Comparison of ENCODE assay signal across 9 cellular contexts in the genomic region with DNA sequence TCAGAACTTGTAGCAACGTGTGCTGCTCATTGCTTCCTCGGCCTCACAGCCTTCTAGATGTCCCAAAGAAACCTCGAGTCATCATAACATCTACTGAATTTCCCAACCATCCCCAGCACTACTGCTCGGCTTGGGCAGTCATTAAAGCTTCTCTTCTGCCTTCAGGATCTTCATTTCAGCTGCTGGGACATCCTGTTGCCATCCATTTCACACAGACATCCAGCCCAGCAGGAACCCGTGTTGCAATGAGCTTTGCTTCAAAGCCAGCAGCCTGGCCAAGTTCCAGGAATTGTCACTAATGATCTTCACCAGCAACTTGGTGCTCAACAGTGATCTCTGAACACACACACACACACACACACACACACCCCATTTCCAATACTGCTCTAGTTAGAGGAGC. TPM values are rescaled to one million over a fixed set of nuclear protein-coding genes. Genes with fewer than 3 reads are reported as not detected.
A peak's percentile ranks its signal among the peaks of the same experiment; 100 is the strongest.
DNase-seq lines count a peak whose midpoint lies in the region; ATAC-seq and TF ChIP-seq lines count a peak whose summit lies in the region.
"Had no signal": no experiment of that assay in that cellular context is flagged by ENCODE, and none has a peak within 500 bp of the region (broad histone marks: within the 10 kb centered on the region; RNA-seq: fewer than 3 reads in every experiment).

No MANE protein-coding gene starts in this region.

- H3K27me3 ChIP-seq in breast epithelium, result no peaks in the 10 kb centered on the region
- H3K27me3 ChIP-seq in right lobe of liver, result no peaks in the 10 kb centered on the region

- H3K4me1 ChIP-seq in breast epithelium (peaks cover 8% of the 10 kb centered on the region in 2 donors), right lobe of liver (peaks cover 0 to 9% (median 5%) of the 10 kb centered on the region in 4 donors)

- TF ChIP-seq CTCF in breast epithelium (IDR thresholded peaks at IDR 0.05) (no peak), right lobe of liver (IDR thresholded peaks at IDR 0.05) (no peak), type B pancreatic cell (conservative IDR thresholded peaks at IDR 0.05) (no peak)

- H3K4me3 Mint-ChIP-seq in type B pancreatic cell, result peak overlapping the region; percentile 63

- DNase-seq in NCI-H1105 treated with DMSO at 0.1 percent for 48 hours (lab: John Stamatoyannopoulos, UW) (peak; percentile 25), NCI-H1105 (lab: John Stamatoyannopoulos, UW) (no peak), breast epithelium (ENCODE audit: low spot score in 2 of 2) (peak; percentile 67 to 78), right lobe of liver (peak; percentile 77 to 84 (median 82)), type B pancreatic cell (ENCODE audit: extremely low spot score, unreplicated experiment) (no peak), NAMALWA (ENCODE audit: low spot score) (no peak), HK-2 (ENCODE audit: unreplicated experiment) (no peak)

- 53% methylated on average over 5 of the region's 5 CpGs for WGBS in right lobe of liver (ENCODE audit: insufficient coverage, low coverage, low lambda C conversion rate, missing lambda C conversion rate)

- peaks cover 54% of the 10 kb centered on the region for H3K4me1 Mint-ChIP-seq in type B pancreatic cell (ENCODE audit: unreplicated experiment)

- TF ChIP-seq POLR2A in breast epithelium (IDR thresholded peaks at IDR 0.05), result no peak
- no peak for TF ChIP-seq POLR2A in right lobe of liver (IDR thresholded peaks at IDR 0.05)

- intact Hi-C loops in breast epithelium (cut with DNase I; ENCODE audit: low total_unique reads), result loop anchor here (2.0 kb wide), 1 partner anchor 57 kb away; no protein-coding TSS in a partner anchor
- intact Hi-C loops in right lobe of liver (cut with DNase I), result no loop called here

- ATAC-seq in right lobe of liver, result peak; percentile 74 to 86 (median 78)
- ATAC-seq in HG02852 (IDR thresholded peaks at IDR 0.05; ENCODE audit: unreplicated experiment), result no peak
- ATAC-seq: A549 had no signal

- peak overlapping the region; percentile 21 to 46 for H3K27ac ChIP-seq in breast epithelium
- peak overlapping the region in 1 of 3 donors; percentile 7 for H3K27ac ChIP-seq in right lobe of liver
- H3K27ac ChIP-seq: A549 had no signal

- H3K4me3 ChIP-seq in breast epithelium (no peak overlapping the region), right lobe of liver (no peak overlapping the region)
- H3K4me3 ChIP-seq: A549 had no signal

- no peaks in the 10 kb centered on the region for H3K27me3 Mint-ChIP-seq in type B pancreatic cell

- H3K36me3 ChIP-seq in breast epithelium (no peaks in the 10 kb centered on the region), right lobe of liver (no peaks in the 10 kb centered on the region)

- peak overlapping the region; percentile 44 for H3K27ac Mint-ChIP-seq in type B pancreatic cell

- H3K36me3 Mint-ChIP-seq in type B pancreatic cell, result peaks cover 15% of the 10 kb centered on the region

- peaks cover 9% of the 10 kb centered on the region for H3K9me3 Mint-ChIP-seq in type B pancreatic cell

- H3K9me3 ChIP-seq in breast epithelium (no peaks in the 10 kb centered on the region), right lobe of liver (no peaks in the 10 kb centered on the region)
- H3K9me3 ChIP-seq: A549 had no signal

RNA-seq across cellular contexts. Expression of gene WLS, which starts 18.5 kb away (rescaled TPM):
- total RNA-seq in breast epithelium (10 to 100 TPM; 61.9 to 76.3 (median 62.8) TPM), right lobe of liver (10 to 100 TPM in 5 of 6 experiments, 1 to 10 TPM in 1; 9.3 to 36.0 (median 25.8) TPM), type B pancreatic cell (ENCODE audit: low replicate concordance) (89.1 and 306 TPM in 2 replicates)

Comparison
In these comparisons a context has a peak if more than half of its experiments do, and no peak if none do; other contexts are left out.
1. DNase-seq: peak in NCI-H1105 treated with DMSO at 0.1 percent for 48 hours (single experiment), breast epithelium (2 of 2) and right lobe of liver (3 of 3); none in NCI-H1105 (single experiment), type B pancreatic cell (single experiment), NAMALWA (single experiment) and HK-2 (single experiment).